1 cellular context compared by ENCODE assay signal in genomic region chr2:229884775-229885699, GRCh38.
TF ChIP-seq lines count a peak whose summit lies in the region.

No MANE protein-coding gene starts in this region.

TF ChIP-seq in HepG2, 621 proteins besides CTCF, POLR2A, EP300 and RAD21 (continued from another document):
- TF ChIP-seq IRF9 (CRISPR knock-in tag; IDR thresholded peaks at IDR 0.05; ENCODE audit: borderline replicate concordance) (no peak), ZNF274 (CRISPR knock-in tag; IDR thresholded peaks at IDR 0.05) (no peak), MEIS2 (CRISPR knock-in tag; IDR thresholded peaks at IDR 0.05) (no peak), FOSL2 (CRISPR knock-in tag; IDR thresholded peaks at IDR 0.05) (no peak), KDM4B (CRISPR knock-in tag; IDR thresholded peaks at IDR 0.05) (no peak), NCOA1 (CRISPR knock-in tag; IDR thresholded peaks at IDR 0.05) (no peak)
TF ChIP-seq in HepG2: peak in this region for 0.
